In the genomic region with DNA sequence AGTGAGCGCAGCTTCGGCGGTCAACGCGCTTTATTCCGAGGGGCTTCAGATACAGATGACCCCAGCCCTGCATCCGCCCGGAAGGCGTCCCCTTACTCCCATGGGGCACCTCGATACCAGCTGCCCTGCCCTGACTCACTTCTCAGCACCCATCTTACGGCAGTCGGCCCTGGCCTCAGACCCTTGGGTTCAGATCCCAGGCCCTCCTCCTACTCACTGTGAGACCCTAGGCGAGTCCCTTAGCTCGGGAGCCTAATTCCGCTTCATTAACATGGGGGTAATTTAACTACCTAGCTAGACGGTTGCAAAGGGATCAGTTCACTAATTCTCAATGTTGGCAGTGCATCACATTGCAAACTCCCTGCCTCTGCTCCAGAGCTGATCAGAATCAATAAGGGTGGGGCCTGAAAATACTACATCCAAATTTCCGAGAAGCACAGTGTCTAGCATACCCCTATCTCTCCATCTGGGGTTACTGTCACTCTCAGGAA, we compare ENCODE assay signal across 1 cellular context.
TF ChIP-seq lines count a peak whose summit lies in the region.

No MANE protein-coding gene starts in this region.

TF ChIP-seq in HEK293, 187 proteins besides CTCF, POLR2A, EP300 and RAD21 (continued from another document):
- TF ChIP-seq, protein P1, sequence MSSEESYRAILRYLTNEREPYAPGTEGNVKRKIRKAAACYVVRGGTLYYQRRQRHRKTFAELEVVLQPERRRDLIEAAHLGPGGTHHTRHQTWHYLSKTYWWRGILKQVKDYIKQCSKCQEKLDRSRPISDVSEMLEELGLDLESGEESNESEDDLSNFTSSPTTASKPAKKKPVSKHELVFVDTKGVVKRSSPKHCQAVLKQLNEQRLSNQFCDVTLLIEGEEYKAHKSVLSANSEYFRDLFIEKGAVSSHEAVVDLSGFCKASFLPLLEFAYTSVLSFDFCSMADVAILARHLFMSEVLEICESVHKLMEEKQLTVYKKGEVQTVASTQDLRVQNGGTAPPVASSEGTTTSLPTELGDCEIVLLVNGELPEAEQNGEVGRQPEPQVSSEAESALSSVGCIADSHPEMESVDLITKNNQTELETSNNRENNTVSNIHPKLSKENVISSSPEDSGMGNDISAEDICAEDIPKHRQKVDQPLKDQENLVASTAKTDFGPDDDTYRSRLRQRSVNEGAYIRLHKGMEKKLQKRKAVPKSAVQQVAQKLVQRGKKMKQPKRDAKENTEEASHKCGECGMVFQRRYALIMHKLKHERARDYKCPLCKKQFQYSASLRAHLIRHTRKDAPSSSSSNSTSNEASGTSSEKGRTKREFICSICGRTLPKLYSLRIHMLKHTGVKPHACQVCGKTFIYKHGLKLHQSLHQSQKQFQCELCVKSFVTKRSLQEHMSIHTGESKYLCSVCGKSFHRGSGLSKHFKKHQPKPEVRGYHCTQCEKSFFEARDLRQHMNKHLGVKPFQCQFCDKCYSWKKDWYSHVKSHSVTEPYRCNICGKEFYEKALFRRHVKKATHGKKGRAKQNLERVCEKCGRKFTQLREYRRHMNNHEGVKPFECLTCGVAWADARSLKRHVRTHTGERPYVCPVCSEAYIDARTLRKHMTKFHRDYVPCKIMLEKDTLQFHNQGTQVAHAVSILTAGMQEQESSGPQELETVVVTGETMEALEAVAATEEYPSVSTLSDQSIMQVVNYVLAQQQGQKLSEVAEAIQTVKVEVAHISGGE (tag by site-specific recombination; conservative IDR thresholded peaks at IDR 0.05; ENCODE audit: low read depth), result 0 out of 2 replicates have a peak, but pooled peaks have one; percentile 7
- no peak for TF ChIP-seq REPIN1 (tag by site-specific recombination; IDR thresholded peaks at IDR 0.05; ENCODE audit: low read depth)
TF ChIP-seq in HEK293: peak in this region for 6.
